In the genomic region with DNA sequence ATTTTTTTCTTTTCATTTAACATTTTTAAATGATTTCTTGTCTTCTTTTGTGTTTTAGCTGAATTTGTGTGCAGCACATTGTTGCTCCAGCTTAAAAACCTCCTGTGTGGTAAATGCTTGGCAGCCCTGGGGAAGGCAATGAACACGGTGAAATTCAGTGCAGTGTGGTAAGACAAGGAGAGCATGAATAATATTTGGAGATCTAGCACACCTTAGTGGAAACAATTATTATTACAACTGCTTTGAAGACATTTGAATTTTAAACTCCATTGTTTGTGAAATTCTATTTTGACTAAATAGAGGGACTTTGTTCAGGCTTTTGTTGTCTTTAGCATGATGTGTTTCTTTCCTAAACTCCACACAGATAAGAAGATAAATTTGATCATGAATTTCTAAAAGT, we compare ENCODE assay signal across 8 cellular contexts.
DNase-seq lines count a peak whose midpoint lies in the region; TF ChIP-seq lines count a peak whose summit lies in the region.

No MANE protein-coding gene starts in this region.

- peaks cover 10% of the 10 kb centered on the region for H3K4me1 Mint-ChIP-seq in type B pancreatic cell (ENCODE audit: unreplicated experiment)

- H3K36me3 Mint-ChIP-seq in type B pancreatic cell, result no peaks in the 10 kb centered on the region

- peaks cover 5% of the 10 kb centered on the region for H3K9me3 Mint-ChIP-seq in type B pancreatic cell

- H3K4me3 Mint-ChIP-seq in type B pancreatic cell, result no peak overlapping the region

- H3K27ac Mint-ChIP-seq in type B pancreatic cell, result peak overlapping the region; percentile 0

- in situ Hi-C loops in astrocyte of the spinal cord (cut with HindIII; ENCODE audit: low sequenced_read_pairs), result no loop called here

- peak; percentile 16 for TF ChIP-seq CTCF in GM10266 (IDR thresholded peaks at IDR 0.05; ENCODE audit: control insufficient read depth, insufficient read depth, low read depth, missing control alignments)
- no peak for TF ChIP-seq CTCF in astrocyte of the spinal cord (IDR thresholded peaks at IDR 0.05; ENCODE audit: low read depth, low read length)
- peak; percentile 75 for TF ChIP-seq CTCF in type B pancreatic cell (conservative IDR thresholded peaks at IDR 0.05)

- DNase-seq in GM10266 (ENCODE audit: extremely low spot score) (no peak), NCI-H2107 (lab: John Stamatoyannopoulos, UW) (peak; percentile 16), astrocyte of the spinal cord (ENCODE audit: low read depth, low spot score) (peak; percentile 74), iris pigment epithelial cell (ENCODE audit: low read depth) (peak; percentile 66), type B pancreatic cell (ENCODE audit: extremely low spot score, unreplicated experiment) (no peak), cortex of kidney (lab: John Stamatoyannopoulos, UW) (no peak)
- DNase-seq in activated CD8-positive, alpha-beta memory T cell treated with anti-CD3 and anti-CD28 coated beads, Interleukin-2, amount 50 U/mL, for 48 hours, result no peak
- DNase-seq in activated CD4-positive, alpha-beta T cell treated with anti-CD3 and anti-CD28 coated beads, Interleukin-2, amount 50 U/mL, for 1 hour, result no peak

- H3K27me3 Mint-ChIP-seq in type B pancreatic cell, result no peaks in the 10 kb centered on the region

- no peak overlapping the region for H3K4me3 ChIP-seq in astrocyte of the spinal cord (ENCODE audit: low read depth, low read length)

Comparison
In these comparisons a context has a peak if more than half of its experiments do, and no peak if none do; other contexts are left out.
1. DNase-seq: peak in NCI-H2107 (single experiment), astrocyte of the spinal cord (single experiment) and iris pigment epithelial cell (single experiment); none in GM10266 (single experiment), type B pancreatic cell (single experiment), activated CD8-positive, alpha-beta memory T cell treated with anti-CD3 and anti-CD28 coated beads, Interleukin-2, amount 50 U/mL, for 48 hours (single experiment), cortex of kidney (single experiment) and activated CD4-positive, alpha-beta T cell treated with anti-CD3 and anti-CD28 coated beads, Interleukin-2, amount 50 U/mL, for 1 hour (single experiment).